9 cellular contexts compared by ENCODE assay signal in genomic region chr4:159298502-159298901, GRCh38.
A peak's percentile ranks its signal among the peaks of the same experiment; 100 is the strongest.
DNase-seq lines count a peak whose midpoint lies in the region; ATAC-seq and TF ChIP-seq lines count a peak whose summit lies in the region.
"Had no signal": no experiment of that assay in that cellular context is flagged by ENCODE, and none has a peak within 500 bp of the region (broad histone marks: within the 10 kb centered on the region; RNA-seq: fewer than 3 reads in every experiment).

No MANE protein-coding gene starts in this region.

- H3K9me3 Mint-ChIP-seq in activated T-helper 17 cell treated with anti-CD3 and anti-CD28 coated beads, Interleukin-2, amount 50 U/mL, for 72 hours: no peaks in the 10 kb centered on the region
- no peaks in the 10 kb centered on the region for H3K9me3 Mint-ChIP-seq in progenitor cell of endocrine pancreas (ENCODE audit: low read depth)
- H3K9me3 Mint-ChIP-seq: T-helper 1 cell treated with Interleukin-12 subunit alpha and Interleukin-12 subunit beta and Interleukin-4 antibody, amounts not matched to agents 30 μg/mL and 1 μg/mL, for 36 hours had no signal

- H3K36me3 Mint-ChIP-seq in activated T-helper 17 cell treated with anti-CD3 and anti-CD28 coated beads, Interleukin-2, amount 50 U/mL, for 72 hours (ENCODE audit: low read depth): no peaks in the 10 kb centered on the region
- no peaks in the 10 kb centered on the region for H3K36me3 Mint-ChIP-seq in progenitor cell of endocrine pancreas (ENCODE audit: insufficient read depth)

- H3K4me3 Mint-ChIP-seq in activated T-helper 17 cell treated with anti-CD3 and anti-CD28 coated beads, Interleukin-2, amount 50 U/mL, for 72 hours: no peak overlapping the region
- H3K4me3 Mint-ChIP-seq in progenitor cell of endocrine pancreas (ENCODE audit: low read depth): no peak overlapping the region
- H3K4me3 Mint-ChIP-seq: T-helper 1 cell treated with Interleukin-12 subunit alpha and Interleukin-12 subunit beta and Interleukin-4 antibody, amounts not matched to agents 30 μg/mL and 1 μg/mL, for 36 hours had no signal

- peaks cover 5% of the 10 kb centered on the region for H3K4me1 Mint-ChIP-seq in activated T-helper 17 cell treated with anti-CD3 and anti-CD28 coated beads, Interleukin-2, amount 50 U/mL, for 72 hours
- H3K4me1 Mint-ChIP-seq in progenitor cell of endocrine pancreas (ENCODE audit: low read depth): peaks cover 11% of the 10 kb centered on the region

- peak; percentile 52 for ATAC-seq in GM18873 (IDR thresholded peaks at IDR 0.05; ENCODE audit: low FRiP score, unreplicated experiment)
- peak; percentile 71 for ATAC-seq in HG02759 (IDR thresholded peaks at IDR 0.05; ENCODE audit: unreplicated experiment)
- ATAC-seq in activated T-helper 17 cell treated with anti-CD3 and anti-CD28 coated beads, Interleukin-2, amount 50 U/mL, for 72 hours (replicated peaks): peak; percentile 50
- ATAC-seq: sciatic nerve had no signal

- H3K27ac Mint-ChIP-seq in activated T-helper 17 cell treated with anti-CD3 and anti-CD28 coated beads, Interleukin-2, amount 50 U/mL, for 72 hours: peak overlapping the region; percentile 16
- peak overlapping the region; percentile 27 for H3K27ac Mint-ChIP-seq in progenitor cell of endocrine pancreas
- H3K27ac Mint-ChIP-seq: T-helper 1 cell treated with Interleukin-12 subunit alpha and Interleukin-12 subunit beta and Interleukin-4 antibody, amounts not matched to agents 30 μg/mL and 1 μg/mL, for 36 hours had no signal

- no peaks in the 10 kb centered on the region for H3K27me3 Mint-ChIP-seq in activated T-helper 17 cell treated with anti-CD3 and anti-CD28 coated beads, Interleukin-2, amount 50 U/mL, for 72 hours
- H3K27me3 Mint-ChIP-seq in progenitor cell of endocrine pancreas: no peaks in the 10 kb centered on the region

- no peak for TF ChIP-seq CTCF in progenitor cell of endocrine pancreas (IDR thresholded peaks at IDR 0.05; ENCODE audit: unreplicated experiment)

- DNase-seq in progenitor cell of endocrine pancreas (ENCODE audit: low spot score, unreplicated experiment) (no peak), NCI-H2171 treated with DMSO at 0.1 percent for 48 hours (lab: John Stamatoyannopoulos, UW) (no peak), C1 segment of cervical spinal cord (lab: John Stamatoyannopoulos, UW) (no peak), T-helper 9 cell (no peak)
